17 cellular contexts compared by ENCODE assay signal in genomic region chr14:57884175-57884574, GRCh38. TPM values are rescaled to one million over a fixed set of nuclear protein-coding genes. Genes with fewer than 3 reads are reported as not detected.
DNase-seq lines count a peak whose midpoint lies in the region; ATAC-seq and TF ChIP-seq lines count a peak whose summit lies in the region.
"Had no signal": no experiment of that assay in that cellular context is flagged by ENCODE, and none has a peak within 500 bp of the region (broad histone marks: within the 10 kb centered on the region; RNA-seq: fewer than 3 reads in every experiment).

No MANE protein-coding gene starts in this region.

- POLR2A ChIA-PET in WTC11 (lab: Charles Lee) = no interaction called here

- ATAC-seq in HG02642 (IDR thresholded peaks at IDR 0.05; ENCODE audit: poor library complexity, unreplicated experiment) = no peak
- ATAC-seq in WTC11 = no peak
- no peak for ATAC-seq in left lung
- ATAC-seq: psoas muscle, upper lobe of right lung had no signal

- no peaks in the 10 kb centered on the region for H3K36me3 ChIP-seq in left lung
- H3K36me3 ChIP-seq: upper lobe of right lung had no signal

- CTCF ChIA-PET in WTC11 (lab: Charles Lee) = interaction anchor here (1.6 to 2.1 kb wide), 2 partner anchors 78 to 192 kb away, joined by 3 to 5 read pairs; no protein-coding TSS in a partner anchor

- H3K4me1 ChIP-seq in left lung = no peaks in the 10 kb centered on the region
- H3K4me1 ChIP-seq: psoas muscle, upper lobe of right lung had no signal

- H3K27me3 Mint-ChIP-seq in brain = peaks cover 9% of the 10 kb centered on the region
- peaks cover 6% of the 10 kb centered on the region for H3K27me3 Mint-ChIP-seq in nephron (ENCODE audit: low read depth)
- peaks cover 6% of the 10 kb centered on the region for H3K27me3 Mint-ChIP-seq in WTC11 (ENCODE audit: low read depth)

- H3K9me3 Mint-ChIP-seq in brain (no peaks in the 10 kb centered on the region), nephron (peaks cover 4% of the 10 kb centered on the region), WTC11 (no peaks in the 10 kb centered on the region)
- H3K9me3 Mint-ChIP-seq: activated naive CD8-positive, alpha-beta T cell treated with anti-CD3 and anti-CD28 coated beads for 36 hours had no signal

- TF ChIP-seq CTCF in brain (conservative IDR thresholded peaks at IDR 0.05) (peak; percentile 43 to 54), nephron (IDR thresholded peaks at IDR 0.05; ENCODE audit: unreplicated experiment in 3 of 3) (peak in 2 of 3 experiments; percentile 36 to 43), WTC11 (IDR thresholded peaks at IDR 0.05) (no peak), left lung (IDR thresholded peaks at IDR 0.05) (no peak)

- no peak overlapping the region for H3K4me3 Mint-ChIP-seq in brain
- no peak overlapping the region for H3K4me3 Mint-ChIP-seq in nephron
- H3K4me3 Mint-ChIP-seq in WTC11 = no peak overlapping the region
- H3K4me3 Mint-ChIP-seq: activated naive CD8-positive, alpha-beta T cell treated with anti-CD3 and anti-CD28 coated beads for 36 hours had no signal

- H3K4me1 Mint-ChIP-seq in brain = peaks cover 13% of the 10 kb centered on the region
- no peaks in the 10 kb centered on the region for H3K4me1 Mint-ChIP-seq in nephron
- peaks cover 8% of the 10 kb centered on the region for H3K4me1 Mint-ChIP-seq in WTC11
- H3K4me1 Mint-ChIP-seq: activated naive CD8-positive, alpha-beta T cell treated with anti-CD3 and anti-CD28 coated beads for 36 hours had no signal

- H3K27ac Mint-ChIP-seq in brain (no peak overlapping the region), nephron (no peak overlapping the region), WTC11 (no peak overlapping the region)
- H3K27ac Mint-ChIP-seq: activated naive CD8-positive, alpha-beta T cell treated with anti-CD3 and anti-CD28 coated beads for 36 hours had no signal

- no peak overlapping the region for H3K4me3 ChIP-seq in left lung
- H3K4me3 ChIP-seq: psoas muscle, upper lobe of right lung had no signal

- intact Hi-C loops in left lung (cut with DNase I) = no loop called here

- H3K27me3 ChIP-seq in left lung = no peaks in the 10 kb centered on the region

- H3K36me3 Mint-ChIP-seq in brain = no peaks in the 10 kb centered on the region
- H3K36me3 Mint-ChIP-seq in nephron (ENCODE audit: low read depth) = no peaks in the 10 kb centered on the region
- no peaks in the 10 kb centered on the region for H3K36me3 Mint-ChIP-seq in WTC11
- H3K36me3 Mint-ChIP-seq: activated naive CD8-positive, alpha-beta T cell treated with anti-CD3 and anti-CD28 coated beads for 36 hours had no signal

- peak; percentile 19 for DNase-seq in NCI-H1105 treated with DMSO at 0.1 percent for 48 hours (lab: John Stamatoyannopoulos, UW)
- no peak for DNase-seq in NCI-H1105 (lab: John Stamatoyannopoulos, UW)
- peak; percentile 6 for DNase-seq in NCI-H1694 treated with DMSO at 0.1 percent for 48 hours (lab: John Stamatoyannopoulos, UW)
- DNase-seq in WTC11 (ENCODE audit: low spot score) = no peak
- no peak for DNase-seq in left lung
- DNase-seq: activated naive CD8-positive, alpha-beta T cell treated with anti-CD3 and anti-CD28 coated beads for 36 hours; cortex of kidney; foreskin melanocyte; psoas muscle; SHP77; upper lobe of right lung had no signal

- H3K9me3 ChIP-seq in left lung = no peaks in the 10 kb centered on the region
- H3K9me3 ChIP-seq: psoas muscle, upper lobe of right lung had no signal

- no peak overlapping the region for H3K27ac ChIP-seq in left lung
- H3K27ac ChIP-seq: HL-60, psoas muscle, upper lobe of right lung had no signal

TF ChIP-seq in WTC11, 78 proteins besides CTCF, POLR2A, EP300 and RAD21:
- TF ChIP-seq PRRX2 (CRISPR knock-in tag; IDR thresholded peaks at IDR 0.05) (no peak), ZNF138 (CRISPR knock-in tag; conservative IDR thresholded peaks at IDR 0.05) (no peak), CDX4 (CRISPR knock-in tag; IDR thresholded peaks at IDR 0.05; ENCODE audit: borderline replicate concordance) (no peak), ERG (CRISPR knock-in tag; IDR thresholded peaks at IDR 0.05) (no peak), IRF1 (CRISPR knock-in tag; IDR thresholded peaks at IDR 0.05) (no peak), MAX (CRISPR knock-in tag; IDR thresholded peaks at IDR 0.05) (no peak), NFYB (CRISPR knock-in tag; conservative IDR thresholded peaks at IDR 0.05; ENCODE audit: low read depth) (no peak), TEAD1 (CRISPR knock-in tag; IDR thresholded peaks at IDR 0.05) (no peak), KAT7 (CRISPR knock-in tag; IDR thresholded peaks at IDR 0.05; ENCODE audit: borderline replicate concordance) (no peak), ZNF512 (CRISPR knock-in tag; IDR thresholded peaks at IDR 0.05; ENCODE audit: borderline replicate concordance) (no peak), CBFB (CRISPR knock-in tag; IDR thresholded peaks at IDR 0.05; ENCODE audit: low read depth) (no peak), FOXJ3 (CRISPR knock-in tag; IDR thresholded peaks at IDR 0.05; ENCODE audit: borderline replicate concordance) (no peak), ESRRA (CRISPR knock-in tag; IDR thresholded peaks at IDR 0.05; ENCODE audit: borderline replicate concordance) (no peak), ZNF423 (CRISPR knock-in tag; IDR thresholded peaks at IDR 0.05) (no peak), ZMAT4 (CRISPR knock-in tag; IDR thresholded peaks at IDR 0.05) (no peak), HMGA2 (CRISPR knock-in tag; IDR thresholded peaks at IDR 0.05) (no peak), RELA (CRISPR knock-in tag; IDR thresholded peaks at IDR 0.05; ENCODE audit: borderline replicate concordance) (no peak), CREB1 (CRISPR knock-in tag; IDR thresholded peaks at IDR 0.05) (no peak), NFATC4 (CRISPR knock-in tag; IDR thresholded peaks at IDR 0.05) (no peak)

RNA-seq across cellular contexts. Expression of gene SLC35F4, which starts 18.3 kb away (rescaled TPM):
- 0.83 TPM for polyA plus RNA-seq in brain (ENCODE audit: insufficient read depth, low read depth, low replicate concordance)
- not detected in 3 replicates for total RNA-seq in WTC11 (2021)
- not detected for total RNA-seq in left lung
- total RNA-seq: activated naive CD8-positive, alpha-beta T cell treated with anti-CD3 and anti-CD28 coated beads for 36 hours; mononuclear cell; NCI-H460; psoas muscle; upper lobe of right lung had no signal
- polyA plus RNA-seq: psoas muscle had no signal

Comparison
In these comparisons a context has a peak if more than half of its experiments do, and no peak if none do; other contexts are left out.
1. DNase-seq: peak in NCI-H1105 treated with DMSO at 0.1 percent for 48 hours (single experiment) and NCI-H1694 treated with DMSO at 0.1 percent for 48 hours (single experiment); none in NCI-H1105 (single experiment), WTC11 (single experiment) and left lung (0 of 2).
2. CTCF ChIP-seq: peak in brain (2 of 2) and nephron (2 of 3); none in WTC11 (single experiment) and left lung (0 of 2).